In the genomic region with DNA sequence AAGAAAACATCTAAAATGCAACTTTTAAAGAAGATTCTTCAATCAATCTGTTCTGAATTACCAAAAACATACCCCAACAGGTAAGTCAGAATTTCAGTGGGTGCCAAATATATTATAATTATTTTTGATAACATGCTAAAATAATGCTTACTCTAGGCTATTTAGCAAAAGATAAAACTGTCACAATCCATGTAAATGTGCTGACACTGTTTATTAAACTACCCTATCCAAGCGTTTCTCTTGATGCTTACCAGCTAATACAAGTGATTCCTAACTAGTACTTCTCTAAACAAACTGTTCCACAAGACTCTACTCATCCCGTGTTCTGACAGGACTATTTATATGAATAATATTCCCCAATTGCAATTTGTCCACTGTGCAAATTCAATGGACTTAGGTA, we compare ENCODE assay signal across 11 cellular contexts.
"Had no signal": no experiment of that assay in that cellular context is flagged by ENCODE, and none has a peak within 500 bp of the region (broad histone marks: within the 10 kb centered on the region; RNA-seq: fewer than 3 reads in every experiment).

No MANE protein-coding gene starts in this region.

- FAIRE-seq: H1, H54 had no signal

- H3K9ac ChIP-seq: GM23248 had no signal

- H3K4me2 ChIP-seq: GM23338 had no signal

- H3K36me3 ChIP-seq: HAP-1 had no signal

- ATAC-seq: GM23338, HCT116 had no signal

- H3K9me3 ChIP-seq: HAP-1 had no signal

- H3K4me3 ChIP-seq: GM23248, GM23338, HAP-1 had no signal

- H2AFZ ChIP-seq: GM23248, GM23338 had no signal

- H3K27ac ChIP-seq: GM23248 had no signal

- DNase-seq: GM23248, GOT3, H7, H9, HCEC 1CT, HFFc6 had no signal
